In genomic region chr11:47860526-47860925, GRCh38 we compare ENCODE assay signal across 1 cellular context.
TF ChIP-seq lines count a peak whose summit lies in the region.

No MANE protein-coding gene starts in this region.

TF ChIP-seq in IMR-90, 13 proteins besides CTCF, POLR2A, EP300 and RAD21:
- TF ChIP-seq NFE2L2 (IDR thresholded peaks at IDR 0.05; ENCODE audit: low read depth, low read length) (no peak), BHLHE40 (IDR thresholded peaks at IDR 0.05; ENCODE audit: low read depth, low read length) (no peak), RCOR1 (IDR thresholded peaks at IDR 0.05; ENCODE audit: insufficient replicate concordance, low read length) (no peak), RFX5 (IDR thresholded peaks at IDR 0.05; ENCODE audit: low read depth, low read length) (no peak), ELK1 (IDR thresholded peaks at IDR 0.05; ENCODE audit: borderline replicate concordance, low read depth, low read length) (no peak), SMC3 (IDR thresholded peaks at IDR 0.05; ENCODE audit: low read depth, low read length) (no peak), MXI1 (IDR thresholded peaks at IDR 0.05; ENCODE audit: borderline replicate concordance, low read depth, low read length) (no peak), CHD1 (IDR thresholded peaks at IDR 0.05; ENCODE audit: low read depth, low read length) (no peak), MAZ (IDR thresholded peaks at IDR 0.05; ENCODE audit: borderline replicate concordance, low read depth, low read length) (no peak), FOS (IDR thresholded peaks at IDR 0.05; ENCODE audit: low read depth, low read length) (no peak), USF2 (IDR thresholded peaks at IDR 0.05; ENCODE audit: low read depth, low read length) (no peak)
